ENCODE assay signal across 1 cellular context in the genomic region with DNA sequence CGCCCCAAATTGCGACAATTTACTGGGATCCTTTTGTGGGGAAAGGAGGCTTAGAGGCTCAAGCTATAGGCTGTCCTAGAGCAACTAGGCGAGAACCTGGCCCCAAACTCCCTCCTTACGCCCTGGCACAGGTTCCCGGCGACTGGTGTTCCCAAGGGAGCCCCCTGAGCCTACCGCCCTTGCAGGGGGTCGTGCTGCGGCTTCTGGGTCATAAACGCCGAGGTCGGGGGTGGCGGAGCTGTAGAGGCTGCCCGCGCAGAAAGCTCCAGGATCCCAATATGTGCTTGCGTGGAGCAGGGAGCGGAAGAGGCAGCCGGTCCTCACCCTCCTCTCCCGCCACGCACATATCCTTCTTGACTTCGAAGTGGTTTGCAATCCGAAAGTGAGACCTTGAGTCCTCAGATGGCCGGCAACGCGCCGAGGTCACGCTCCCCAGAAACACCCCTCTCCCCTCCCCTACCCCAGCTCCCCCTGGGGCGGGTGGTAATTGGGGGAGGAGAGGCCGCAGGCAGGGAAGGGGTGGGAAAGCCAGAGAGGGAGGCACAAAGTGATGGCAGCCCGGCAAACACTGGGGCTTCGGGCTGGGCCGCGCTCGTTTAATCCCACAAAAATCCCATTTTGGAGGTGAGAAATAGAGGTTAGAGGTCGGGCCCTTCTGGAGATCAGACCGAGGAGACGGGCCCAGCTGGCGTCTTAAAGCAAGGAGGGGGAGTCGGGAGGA.
TF ChIP-seq lines count a peak whose summit lies in the region.

No MANE protein-coding gene starts in this region.

TF ChIP-seq in GM12891, 5 proteins besides CTCF, POLR2A, EP300 and RAD21:
- TF ChIP-seq PAX5 (IDR thresholded peaks at IDR 0.05; ENCODE audit: insufficient read depth, low read length, severe bottlenecking) (no peak), TAF1 (IDR thresholded peaks at IDR 0.05; ENCODE audit: low read depth, low read length) (no peak)
